In genomic region chr12:96368687-96369086, GRCh38 we compare ENCODE assay signal across 11 cellular contexts.
"Had no signal": no experiment of that assay in that cellular context is flagged by ENCODE, and none has a peak within 500 bp of the region (broad histone marks: within the 10 kb centered on the region; RNA-seq: fewer than 3 reads in every experiment).

No MANE protein-coding gene starts in this region.

- DNase-seq: activated B cell treated with CpG ODN at 0.5 μM for 24 hours; activated CD4-positive, alpha-beta T cell treated with anti-CD3 and anti-CD28 coated beads, Interleukin-2, amount 10 ng/mL, durations not matched to agents 24 days and 14 days; activated naive CD4-positive, alpha-beta T cell; aorta; left lung; SK-N-SH; spleen; stimulated activated CD4-positive, alpha-beta T cell treated with anti-CD3 and anti-CD28 coated beads, Interleukin-1b, Interleukin-23, amount 100 ng/mL, for 48 hours; upper lobe of right lung had no signal

- H3K4me3 ChIP-seq: left lung, spleen, upper lobe of right lung had no signal

- H3K4me3 Mint-ChIP-seq: activated B cell treated with CpG ODN at 0.5 μM for 24 hours; activated CD4-positive, alpha-beta T cell treated with anti-CD3 and anti-CD28 coated beads, Interleukin-2, amount 10 ng/mL, durations not matched to agents 24 days and 14 days; activated T-helper 1 cell treated with anti-CD3 and anti-CD28 coated beads, Interleukin-12 subunit alpha, Interleukin-12 subunit beta, Interleukin-2, Interleukin-4 antibody, amounts not matched to agents 30 ng/mL and 10 ng/mL and 1 ng/mL, durations not matched to agents 14 hours and 24 hours and 36 hours; stimulated activated memory B cell treated with anti-CD40 and anti-IgM and Interleukin-4, amounts not matched to agents 10 μg/mL and 1 μg/mL and 100 μg/mL, for 72 hours had no signal

- H3K27me3 Mint-ChIP-seq: activated B cell treated with CpG ODN at 0.5 μM for 24 hours; activated CD4-positive, alpha-beta T cell treated with anti-CD3 and anti-CD28 coated beads, Interleukin-2, amount 10 ng/mL, durations not matched to agents 24 days and 14 days; stimulated activated memory B cell treated with anti-CD40 and anti-IgM and Interleukin-4, amounts not matched to agents 10 μg/mL and 1 μg/mL and 100 μg/mL, for 72 hours had no signal

- H3K9me3 ChIP-seq: left lung, SK-N-SH, spleen, upper lobe of right lung had no signal

- H3K27me3 ChIP-seq: left lung, spleen, upper lobe of right lung had no signal

- H3K36me3 ChIP-seq: left lung, spleen, upper lobe of right lung had no signal

- H3K9me3 Mint-ChIP-seq: activated B cell treated with CpG ODN at 0.5 μM for 24 hours; activated CD4-positive, alpha-beta T cell treated with anti-CD3 and anti-CD28 coated beads, Interleukin-2, amount 10 ng/mL, durations not matched to agents 24 days and 14 days; activated T-helper 1 cell treated with anti-CD3 and anti-CD28 coated beads, Interleukin-12 subunit alpha, Interleukin-12 subunit beta, Interleukin-2, Interleukin-4 antibody, amounts not matched to agents 30 ng/mL and 10 ng/mL and 1 ng/mL, durations not matched to agents 14 hours and 24 hours and 36 hours had no signal

- H3K27ac Mint-ChIP-seq: activated B cell treated with CpG ODN at 0.5 μM for 24 hours; activated CD4-positive, alpha-beta T cell treated with anti-CD3 and anti-CD28 coated beads, Interleukin-2, amount 10 ng/mL, durations not matched to agents 24 days and 14 days; activated T-helper 1 cell treated with anti-CD3 and anti-CD28 coated beads, Interleukin-12 subunit alpha, Interleukin-12 subunit beta, Interleukin-2, Interleukin-4 antibody, amounts not matched to agents 30 ng/mL and 10 ng/mL and 1 ng/mL, durations not matched to agents 14 hours and 24 hours and 36 hours; stimulated activated memory B cell treated with anti-CD40 and anti-IgM and Interleukin-4, amounts not matched to agents 10 μg/mL and 1 μg/mL and 100 μg/mL, for 72 hours had no signal

- H3K27ac ChIP-seq: upper lobe of right lung had no signal
